14 cellular contexts compared by ENCODE assay signal in the genomic region with DNA sequence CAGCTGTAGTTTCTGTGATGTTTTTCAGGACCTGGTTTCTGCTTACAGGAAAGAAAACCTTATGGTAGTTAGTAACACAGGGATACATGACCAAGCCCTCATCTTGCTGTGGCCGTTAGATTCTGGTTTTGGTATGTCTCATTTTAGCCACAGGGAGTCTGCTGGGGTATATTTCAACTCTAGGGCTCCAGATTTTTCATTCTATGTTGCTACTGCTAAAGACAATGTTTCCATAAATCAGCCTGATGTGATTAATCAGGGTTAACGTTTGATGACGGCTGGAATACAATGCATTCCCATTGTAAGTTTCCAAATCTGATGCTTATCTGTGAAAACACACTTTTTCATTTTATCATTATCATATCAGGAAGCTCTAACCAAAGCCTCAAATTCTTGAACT. TPM values are rescaled to one million over a fixed set of nuclear protein-coding genes. Genes with fewer than 3 reads are reported as not detected.
DNase-seq lines count a peak whose midpoint lies in the region; ATAC-seq lines count a peak whose summit lies in the region.
"Had no signal": no experiment of that assay in that cellular context is flagged by ENCODE, and none has a peak within 500 bp of the region (broad histone marks: within the 10 kb centered on the region; RNA-seq: fewer than 3 reads in every experiment).

No MANE protein-coding gene starts in this region.

- peaks cover 36% of the 10 kb centered on the region for H3K4me1 Mint-ChIP-seq in activated CD4-positive, alpha-beta T cell treated with anti-CD3 and anti-CD28 coated beads for 36 hours
- peaks cover 30% of the 10 kb centered on the region for H3K4me1 Mint-ChIP-seq in activated T-helper 17 cell treated with anti-CD3 and anti-CD28 coated beads, Interleukin-2, amount 50 U/mL, for 72 hours
- peaks cover 40% of the 10 kb centered on the region for H3K4me1 Mint-ChIP-seq in stimulated activated effector memory CD8-positive, alpha-beta T cell treated with anti-CD3 and anti-CD28 coated beads, Interleukin-12 subunit alpha, Interleukin-12 subunit beta, amount 100 ng/mL, for 72 hours
- H3K4me1 Mint-ChIP-seq: endodermal cell had no signal

- H3K4me3 Mint-ChIP-seq in activated CD4-positive, alpha-beta T cell treated with anti-CD3 and anti-CD28 coated beads for 36 hours = no peak overlapping the region
- H3K4me3 Mint-ChIP-seq in activated T-helper 17 cell treated with anti-CD3 and anti-CD28 coated beads, Interleukin-2, amount 50 U/mL, for 72 hours = peak overlapping the region; percentile 49
- peak overlapping the region; percentile 1 for H3K4me3 Mint-ChIP-seq in stimulated activated effector memory CD8-positive, alpha-beta T cell treated with anti-CD3 and anti-CD28 coated beads, Interleukin-12 subunit alpha, Interleukin-12 subunit beta, amount 100 ng/mL, for 72 hours
- H3K4me3 Mint-ChIP-seq: endodermal cell, nephron progenitor cell had no signal

- ATAC-seq in activated CD4-positive, alpha-beta T cell treated with anti-CD3 and anti-CD28 coated beads for 36 hours = peak; percentile 24
- ATAC-seq in HG02885 (IDR thresholded peaks at IDR 0.05; ENCODE audit: poor library complexity, unreplicated experiment) (peak; percentile 64), HG03039 (IDR thresholded peaks at IDR 0.05; ENCODE audit: unreplicated experiment) (no peak)
- peak; percentile 74 for ATAC-seq in activated T-helper 17 cell treated with anti-CD3 and anti-CD28 coated beads, Interleukin-2, amount 50 U/mL, for 72 hours (replicated peaks)
- peak; percentile 83 for ATAC-seq in stimulated activated effector memory CD8-positive, alpha-beta T cell treated with anti-CD3 and anti-CD28 coated beads, Interleukin-12 subunit alpha, Interleukin-12 subunit beta, amount 100 ng/mL, for 72 hours

- H3K27me3 Mint-ChIP-seq in activated CD4-positive, alpha-beta T cell treated with anti-CD3 and anti-CD28 coated beads for 36 hours = no peaks in the 10 kb centered on the region
- no peaks in the 10 kb centered on the region for H3K27me3 Mint-ChIP-seq in activated T-helper 17 cell treated with anti-CD3 and anti-CD28 coated beads, Interleukin-2, amount 50 U/mL, for 72 hours

- CTCF ChIA-PET in activated CD4-positive, alpha-beta T cell treated with anti-CD3 and anti-CD28 coated beads for 36 hours (lab: Charles Lee) = interaction anchor here (0.6 to 3.7 kb wide), 21 partner anchors 8 to 226 kb away, joined by 3 to 34 read pairs (median 5); a partner anchor contains a TSS

- POLR2A ChIA-PET in activated CD4-positive, alpha-beta T cell treated with anti-CD3 and anti-CD28 coated beads for 36 hours (lab: Charles Lee) = no interaction called here

- DNase-seq in activated CD4-positive, alpha-beta T cell treated with anti-CD3 and anti-CD28 coated beads for 36 hours = no peak
- DNase-seq in activated CD4-positive, alpha-beta T cell treated with anti-CD3 and anti-CD28 coated beads, Interleukin-2, amount 50 U/mL, for 4 hours = no peak
- DNase-seq in stimulated activated effector memory CD8-positive, alpha-beta T cell treated with anti-CD3 and anti-CD28 coated beads, Interleukin-12 subunit alpha, Interleukin-12 subunit beta, amount 100 ng/mL, for 72 hours (ENCODE audit: low spot score in 2 of 2) = no peak
- DNase-seq in cerebellar cortex (ENCODE audit: low spot score) = no peak
- no peak for DNase-seq in stimulated activated CD4-positive, alpha-beta T cell treated with anti-CD3 and anti-CD28 coated beads, Interleukin-15, amount 100 ng/mL, for 24 hours
- DNase-seq: activated effector memory CD4-positive, alpha-beta T cell treated with Interleukin-2 at 50 U/mL for 16 hours; cerebellar nuclear complex; kidney; nephron progenitor cell; stimulated activated CD4-positive, alpha-beta T cell treated with anti-CD3 and anti-CD28 coated beads, Interleukin-4, amount 100 ng/mL, for 24 hours had no signal

- H3K27ac Mint-ChIP-seq in activated CD4-positive, alpha-beta T cell treated with anti-CD3 and anti-CD28 coated beads for 36 hours = peak overlapping the region; percentile 22
- peak overlapping the region; percentile 3 for H3K27ac Mint-ChIP-seq in activated T-helper 17 cell treated with anti-CD3 and anti-CD28 coated beads, Interleukin-2, amount 50 U/mL, for 72 hours
- H3K27ac Mint-ChIP-seq in stimulated activated effector memory CD8-positive, alpha-beta T cell treated with anti-CD3 and anti-CD28 coated beads, Interleukin-12 subunit alpha, Interleukin-12 subunit beta, amount 100 ng/mL, for 72 hours = peak overlapping the region; percentile 50
- H3K27ac Mint-ChIP-seq: endodermal cell had no signal

- H3K9me3 Mint-ChIP-seq in activated CD4-positive, alpha-beta T cell treated with anti-CD3 and anti-CD28 coated beads for 36 hours (ENCODE audit: low read depth) = peaks cover 4% of the 10 kb centered on the region
- H3K9me3 Mint-ChIP-seq in activated T-helper 17 cell treated with anti-CD3 and anti-CD28 coated beads, Interleukin-2, amount 50 U/mL, for 72 hours = no peaks in the 10 kb centered on the region
- H3K9me3 Mint-ChIP-seq in stimulated activated effector memory CD8-positive, alpha-beta T cell treated with anti-CD3 and anti-CD28 coated beads, Interleukin-12 subunit alpha, Interleukin-12 subunit beta, amount 100 ng/mL, for 72 hours = peaks cover 3% of the 10 kb centered on the region
- H3K9me3 Mint-ChIP-seq: endodermal cell had no signal

- H3K36me3 Mint-ChIP-seq in activated CD4-positive, alpha-beta T cell treated with anti-CD3 and anti-CD28 coated beads for 36 hours (ENCODE audit: low read depth) = no peaks in the 10 kb centered on the region
- H3K36me3 Mint-ChIP-seq in activated T-helper 17 cell treated with anti-CD3 and anti-CD28 coated beads, Interleukin-2, amount 50 U/mL, for 72 hours (ENCODE audit: low read depth) = no peaks in the 10 kb centered on the region
- no peaks in the 10 kb centered on the region for H3K36me3 Mint-ChIP-seq in stimulated activated effector memory CD8-positive, alpha-beta T cell treated with anti-CD3 and anti-CD28 coated beads, Interleukin-12 subunit alpha, Interleukin-12 subunit beta, amount 100 ng/mL, for 72 hours

- intact Hi-C loops in activated CD4-positive, alpha-beta T cell treated with anti-CD3 and anti-CD28 coated beads for 36 hours (cut with DNase I, micrococcal nuclease) = loop anchor here in 1 of 2 experiments (5.0 kb wide), 1 partner anchor 157 kb away; no protein-coding TSS in a partner anchor

RNA-seq across cellular contexts. Expression of a gene that starts 48.2 kb away (rescaled TPM):
- 1 to 10 TPM; 6.1 to 8.9 TPM for total RNA-seq in activated CD4-positive, alpha-beta T cell treated with anti-CD3 and anti-CD28 coated beads for 36 hours
- total RNA-seq in activated T-helper 17 cell treated with anti-CD3 and anti-CD28 coated beads, Interleukin-2, amount 50 U/mL, for 72 hours = 10 to 100 TPM in 1 of 2 donors, 1 to 10 TPM in 1; 8.4 to 22.9 TPM
